Comparison of ENCODE assay signal across 9 cellular contexts in the genomic region with DNA sequence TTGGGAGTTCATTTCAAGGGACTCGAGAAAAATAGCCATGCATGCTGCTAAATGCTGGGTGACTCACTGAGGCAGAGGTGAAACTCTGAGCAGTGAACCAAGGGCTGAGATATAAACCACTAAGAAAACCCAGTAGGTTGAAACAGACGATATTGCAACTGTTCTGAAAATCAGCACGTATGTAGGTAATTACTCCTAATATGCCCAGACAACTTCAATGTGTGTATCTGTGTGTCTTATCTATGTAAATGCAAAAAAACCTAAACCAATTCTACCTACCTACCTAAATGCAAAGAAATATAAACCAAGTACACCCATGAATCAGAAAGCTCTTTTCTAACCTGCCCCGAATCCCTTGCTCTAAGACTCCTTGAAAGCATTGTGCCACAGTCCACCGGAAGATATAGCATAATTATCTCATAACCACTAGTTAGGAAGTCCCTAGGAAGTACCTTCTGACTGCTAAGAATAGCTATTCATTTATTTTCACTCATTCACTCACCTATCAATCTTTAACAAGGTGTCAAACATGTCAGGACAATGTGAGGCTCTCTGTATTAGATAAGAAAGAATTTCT.
DNase-seq lines count a peak whose midpoint lies in the region; ATAC-seq and TF ChIP-seq lines count a peak whose summit lies in the region.
"Had no signal": no experiment of that assay in that cellular context is flagged by ENCODE, and none has a peak within 500 bp of the region (broad histone marks: within the 10 kb centered on the region; RNA-seq: fewer than 3 reads in every experiment).

No MANE protein-coding gene starts in this region.

- no peak for TF ChIP-seq CTCF in hepatocyte (IDR thresholded peaks at IDR 0.05; ENCODE audit: poor library complexity)

- H3K9me3 ChIP-seq in hepatocyte (ENCODE audit: low read depth): no peaks in the 10 kb centered on the region

- no peak overlapping the region for H3K4me3 ChIP-seq in hepatocyte

- no peaks in the 10 kb centered on the region for H3K79me2 ChIP-seq in hepatocyte

- no peak overlapping the region for H3K27ac ChIP-seq in hepatocyte

- H2AFZ ChIP-seq in hepatocyte: no peak overlapping the region

- no peaks in the 10 kb centered on the region for H3K27me3 ChIP-seq in hepatocyte

- no peaks in the 10 kb centered on the region for H3K9me2 ChIP-seq in hepatocyte (replicated peaks; ENCODE audit: insufficient read depth)

- 64% methylated on average over 5 of the region's 5 CpGs for WGBS in hepatocyte (ENCODE audit: low lambda C conversion rate, missing lambda C conversion rate)

- peak overlapping the region; percentile 46 for H3K4me2 ChIP-seq in hepatocyte

- in situ Hi-C loops in ACHN (cut with HindIII; ENCODE audit: low pct_ligation_motif_present, low pct_unique_long_range_greater_than_20kb, low sequenced_read_pairs): no loop called here

- H4K20me1 ChIP-seq in hepatocyte (ENCODE audit: insufficient read depth, poor library complexity, severe bottlenecking): no peaks in the 10 kb centered on the region

- no peaks in the 10 kb centered on the region for H3K36me3 ChIP-seq in hepatocyte (replicated peaks; ENCODE audit: insufficient read depth, low read depth)

- intact Hi-C loops in head of caudate nucleus (cut with DNase I): no loop called here

- ATAC-seq in GM18907 (IDR thresholded peaks at IDR 0.05; ENCODE audit: unreplicated experiment) (peak; percentile 87), GM21529 (IDR thresholded peaks at IDR 0.05; ENCODE audit: unreplicated experiment) (peak; percentile 85), HG03280 (IDR thresholded peaks at IDR 0.05; ENCODE audit: unreplicated experiment) (peak; percentile 68)

- H3K4me1 ChIP-seq in hepatocyte (ENCODE audit: insufficient read depth): no peaks in the 10 kb centered on the region

- DNase-seq in hepatocyte (ENCODE audit: low spot score): no peak
- no peak for DNase-seq in OCI-M1 (lab: John Stamatoyannopoulos, UW)
- no peak for DNase-seq in head of caudate nucleus
- no peak for DNase-seq in stimulated activated CD4-positive, alpha-beta T cell treated with anti-CD3 and anti-CD28 coated beads, Interleukin-15, amount 100 ng/mL, for 24 hours
- no peak for DNase-seq in ACHN
- DNase-seq: T-helper 9 cell had no signal
